Comparison of ENCODE assay signal across 8 cellular contexts in the genomic region with DNA sequence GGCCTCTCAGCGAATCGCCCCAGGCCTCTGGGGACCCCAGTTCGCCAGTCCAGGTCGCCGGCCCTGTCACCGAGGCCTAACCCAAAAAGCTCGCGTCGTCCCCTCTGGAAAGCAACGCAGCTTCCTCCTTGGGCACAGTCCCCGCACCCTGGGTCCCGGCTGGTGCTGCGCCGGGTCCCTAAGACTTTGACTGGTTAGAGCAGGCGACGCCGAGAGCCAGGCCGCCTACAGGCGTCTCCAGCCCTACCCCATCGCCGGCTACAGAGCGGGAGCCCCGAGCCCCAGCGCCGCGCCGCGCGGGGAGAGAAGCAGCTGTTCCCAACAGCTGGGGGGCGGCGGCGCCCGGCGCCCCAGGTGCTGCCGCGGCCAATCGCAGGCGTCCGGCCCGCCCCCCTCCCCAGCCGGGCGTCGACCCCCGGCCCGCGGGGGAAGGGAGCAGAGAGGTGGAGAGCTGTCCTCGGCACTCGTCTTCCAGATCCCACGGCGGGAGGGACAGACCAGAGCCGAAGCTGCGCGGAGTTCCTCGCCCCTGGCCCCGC. TPM values are rescaled to one million over a fixed set of nuclear protein-coding genes. Genes with fewer than 3 reads are reported as not detected.
A peak's percentile ranks its signal among the peaks of the same experiment; 100 is the strongest.
DNase-seq lines count a peak whose midpoint lies in the region; ATAC-seq and TF ChIP-seq lines count a peak whose summit lies in the region.

No MANE protein-coding gene starts in this region.

- intact Hi-C loops in left ventricle myocardium inferior (cut with micrococcal nuclease): loop anchor here (10.0 kb wide), 1 partner anchor 304 kb away; no protein-coding TSS in a partner anchor
- intact Hi-C loops in posterior vena cava (cut with DNase I): loop anchor here in 1 of 2 donors (5.0 to 10.0 kb wide), 3 partner anchors 116 to 302 kb away; no protein-coding TSS in a partner anchor

- no peak overlapping the region for H3K27ac Mint-ChIP-seq in activated T-cell treated with anti-CD3 and anti-CD28 coated beads, Interleukin-2, amount 50 U/mL, for 72 hours

- TF ChIP-seq CTCF in left ventricle myocardium inferior (IDR thresholded peaks at IDR 0.05; ENCODE audit: borderline replicate concordance): no peak

- ATAC-seq in activated T-cell treated with anti-CD3 and anti-CD28 coated beads, Interleukin-2, amount 50 U/mL, for 72 hours (replicated peaks in 1 of 2): peak; percentile 63 to 64
- ATAC-seq in HG02852 (IDR thresholded peaks at IDR 0.05; ENCODE audit: unreplicated experiment): no peak

- peak; percentile 61 for DNase-seq in ELR (ENCODE audit: low read depth)
- DNase-seq in activated T-cell treated with anti-CD3 and anti-CD28 coated beads, Interleukin-2, amount 50 U/mL, for 72 hours: peak; percentile 13 to 16
- peak; percentile 75 for DNase-seq in left ventricle myocardium inferior
- DNase-seq in posterior vena cava (ENCODE audit: low spot score): peak; percentile 85
- DNase-seq in activated naive CD4-positive, alpha-beta T cell (lab: John Stamatoyannopoulos, UW): no peak
- DNase-seq in UCSD-AML1 (lab: John Stamatoyannopoulos, UW; ENCODE audit: unreplicated experiment): no peak
- no peak for DNase-seq in foreskin melanocyte

- H3K36me3 ChIP-seq in left ventricle myocardium inferior: peaks cover 12% of the 10 kb centered on the region

- no peaks in the 10 kb centered on the region for H3K4me1 Mint-ChIP-seq in activated T-cell treated with anti-CD3 and anti-CD28 coated beads, Interleukin-2, amount 50 U/mL, for 72 hours (ENCODE audit: low read depth)

- H3K27me3 ChIP-seq in left ventricle myocardium inferior (ENCODE audit: low read depth): peaks cover 28% of the 10 kb centered on the region

- peaks cover 73% of the 10 kb centered on the region for H3K27me3 Mint-ChIP-seq in activated T-cell treated with anti-CD3 and anti-CD28 coated beads, Interleukin-2, amount 50 U/mL, for 72 hours (ENCODE audit: low read depth)

- peaks cover 46% of the 10 kb centered on the region for H3K4me1 ChIP-seq in left ventricle myocardium inferior

- no peaks in the 10 kb centered on the region for H3K9me3 Mint-ChIP-seq in activated T-cell treated with anti-CD3 and anti-CD28 coated beads, Interleukin-2, amount 50 U/mL, for 72 hours

- no peaks in the 10 kb centered on the region for H3K36me3 Mint-ChIP-seq in activated T-cell treated with anti-CD3 and anti-CD28 coated beads, Interleukin-2, amount 50 U/mL, for 72 hours (ENCODE audit: insufficient read depth in 2 of 2)

- no peaks in the 10 kb centered on the region for H3K9me3 ChIP-seq in left ventricle myocardium inferior (replicated peaks)

- peak overlapping the region; percentile 22 to 81 for H3K4me3 Mint-ChIP-seq in activated T-cell treated with anti-CD3 and anti-CD28 coated beads, Interleukin-2, amount 50 U/mL, for 72 hours

- H3K27ac ChIP-seq in left ventricle myocardium inferior (replicated peaks): peak overlapping the region; percentile 96

- H3K4me3 ChIP-seq in left ventricle myocardium inferior: peak overlapping the region; percentile 86

RNA-seq across cellular contexts. Expression of a gene that starts 0.5 kb away (rescaled TPM):
- total RNA-seq in activated T-cell treated with anti-CD3 and anti-CD28 coated beads, Interleukin-2, amount 50 U/mL, for 72 hours: not detected
- total RNA-seq in left ventricle myocardium inferior: 189 TPM
- 10 to 100 TPM; 15.7 to 23.6 TPM for total RNA-seq in posterior vena cava

Comparison
In these comparisons a context has a peak if more than half of its experiments do, and no peak if none do; other contexts are left out.
1. DNase-seq: peak in ELR (single experiment), activated T-cell treated with anti-CD3 and anti-CD28 coated beads, Interleukin-2, amount 50 U/mL, for 72 hours (2 of 2), left ventricle myocardium inferior (single experiment) and posterior vena cava (single experiment); none in activated naive CD4-positive, alpha-beta T cell (0 of 4), UCSD-AML1 (single experiment) and foreskin melanocyte (single experiment).
2. RNA of a gene that starts 0.5 kb away (total RNA-seq): 189 TPM in left ventricle myocardium inferior (single experiment) and 15.7 to 23.6 TPM in posterior vena cava; not detected in activated T-cell treated with anti-CD3 and anti-CD28 coated beads, Interleukin-2, amount 50 U/mL, for 72 hours; every median in the first group is over 10 times any median in the second.